ENCODE assay signal across 22 cellular contexts in the genomic region with DNA sequence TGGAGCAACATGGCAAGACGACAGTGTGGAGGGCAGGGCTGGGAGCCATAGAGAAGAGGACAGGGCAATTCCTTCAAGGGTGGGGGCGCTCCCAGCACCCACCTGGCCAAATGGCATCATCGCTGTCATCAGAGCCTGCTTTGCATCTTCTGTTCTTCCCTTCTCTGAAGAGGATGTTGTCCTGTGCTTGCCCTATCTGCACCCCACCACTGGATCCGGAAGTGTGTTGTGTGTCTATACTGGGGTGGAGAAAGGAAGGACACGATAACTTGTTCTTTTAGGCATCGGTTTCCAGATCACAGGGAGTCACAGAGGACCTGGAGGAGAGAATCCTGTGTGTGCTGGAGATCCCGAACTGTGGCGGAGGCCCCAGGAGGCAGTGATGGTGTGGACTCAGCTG. TPM values are rescaled to one million over a fixed set of nuclear protein-coding genes. Genes with fewer than 3 reads are reported as not detected.
A peak's percentile ranks its signal among the peaks of the same experiment; 100 is the strongest.
DNase-seq lines count a peak whose midpoint lies in the region; ATAC-seq and TF ChIP-seq lines count a peak whose summit lies in the region.
"Had no signal": no experiment of that assay in that cellular context is flagged by ENCODE, and none has a peak within 500 bp of the region (broad histone marks: within the 10 kb centered on the region; RNA-seq: fewer than 3 reads in every experiment).

No MANE protein-coding gene starts in this region.

- TF ChIP-seq CTCF in GM23338 (conservative IDR thresholded peaks at IDR 0.05; ENCODE audit: low read depth in 2 of 2), result no peak
- TF ChIP-seq CTCF in Panc1 (IDR thresholded peaks at IDR 0.05), result no peak
- no peak for TF ChIP-seq CTCF in lower lobe of right lung (IDR thresholded peaks at IDR 0.05)

- no peaks in the 10 kb centered on the region for H4K20me1 ChIP-seq in GM23338 (replicated peaks; ENCODE audit: insufficient read depth)

- H3K9me3 ChIP-seq in Panc1 (ENCODE audit: control insufficient read depth, insufficient read depth, low read depth, low read length) (no peaks in the 10 kb centered on the region), lower lobe of right lung (no peaks in the 10 kb centered on the region)

- DNase-seq in GM23338 (ENCODE audit: low spot score) (no peak), Panc1 (ENCODE audit: low read depth, low spot score) (no peak), lower lobe of right lung (no peak)
- no peak for DNase-seq in stimulated activated effector memory CD8-positive, alpha-beta T cell treated with anti-CD3 and anti-CD28 coated beads, Interleukin-12 subunit alpha, Interleukin-12 subunit beta, amount 100 ng/mL, for 72 hours (ENCODE audit: low spot score in 2 of 2)
- no peak for DNase-seq in central memory CD4-positive, alpha-beta T cell
- no peak for DNase-seq in activated CD4-positive, alpha-beta T cell treated with anti-CD3 and anti-CD28 coated beads for 48 hours
- no peak for DNase-seq in activated naive CD8-positive, alpha-beta T cell treated with anti-CD3 and anti-CD28 coated beads, Interleukin-2, amount 50 U/mL, for 24 hours
- DNase-seq: CD8-positive, alpha-beta T cell; GDM1; MM.1S; NCI-H1048; NCI-H1417 treated with DMSO at 0.1 percent for 48 hours; NCI-H187; NCI-H2107; NCI-H510A; NCI-H748 treated with DMSO at 0.1 percent for 48 hours; RPMI8226; SHP77 had no signal

- BruUV-seq in Panc1 (replicated peaks; lab: Mats Ljungman, UMichigan), result no TSS peak

- H3K79me2 ChIP-seq in GM23338 (replicated peaks; ENCODE audit: insufficient read depth), result no peaks in the 10 kb centered on the region

- H3K9me3 Mint-ChIP-seq in GM23338, result no peaks in the 10 kb centered on the region
- H3K9me3 Mint-ChIP-seq in stimulated activated effector memory CD8-positive, alpha-beta T cell treated with anti-CD3 and anti-CD28 coated beads, Interleukin-12 subunit alpha, Interleukin-12 subunit beta, amount 100 ng/mL, for 72 hours, result no peaks in the 10 kb centered on the region
- H3K9me3 Mint-ChIP-seq in activated naive CD8-positive, alpha-beta T cell treated with anti-CD3 and anti-CD28 coated beads, Interleukin-2, amount 50 U/mL, for 24 hours, result no peaks in the 10 kb centered on the region
- H3K9me3 Mint-ChIP-seq: CD8-positive, alpha-beta T cell had no signal

- peaks cover 19% of the 10 kb centered on the region for H3K4me1 Mint-ChIP-seq in GM23338
- H3K4me1 Mint-ChIP-seq in stimulated activated effector memory CD8-positive, alpha-beta T cell treated with anti-CD3 and anti-CD28 coated beads, Interleukin-12 subunit alpha, Interleukin-12 subunit beta, amount 100 ng/mL, for 72 hours, result peaks cover 3% of the 10 kb centered on the region
- no peaks in the 10 kb centered on the region for H3K4me1 Mint-ChIP-seq in activated naive CD8-positive, alpha-beta T cell treated with anti-CD3 and anti-CD28 coated beads, Interleukin-2, amount 50 U/mL, for 24 hours

- H3K4me1 ChIP-seq in GM23338 (ENCODE audit: insufficient read depth) (peaks cover 8% of the 10 kb centered on the region), Panc1 (ENCODE audit: control insufficient read depth, insufficient read depth, low read length) (no peaks in the 10 kb centered on the region), lower lobe of right lung (no peaks in the 10 kb centered on the region)

- H3K27me3 ChIP-seq in GM23338 (ENCODE audit: insufficient read depth), result no peaks in the 10 kb centered on the region
- no peaks in the 10 kb centered on the region for H3K27me3 ChIP-seq in Panc1 (ENCODE audit: control insufficient read depth, insufficient read depth, low read length)
- no peaks in the 10 kb centered on the region for H3K27me3 ChIP-seq in lower lobe of right lung (ENCODE audit: low read depth)

- intact Hi-C loops in Panc1 (cut with micrococcal nuclease; ENCODE audit: unreplicated experiment) (no loop called here), lower lobe of right lung (cut with DNase I) (no loop called here)

- H3K36me3 Mint-ChIP-seq in GM23338 (ENCODE audit: low read depth), result no peaks in the 10 kb centered on the region
- no peaks in the 10 kb centered on the region for H3K36me3 Mint-ChIP-seq in stimulated activated effector memory CD8-positive, alpha-beta T cell treated with anti-CD3 and anti-CD28 coated beads, Interleukin-12 subunit alpha, Interleukin-12 subunit beta, amount 100 ng/mL, for 72 hours
- no peaks in the 10 kb centered on the region for H3K36me3 Mint-ChIP-seq in activated naive CD8-positive, alpha-beta T cell treated with anti-CD3 and anti-CD28 coated beads, Interleukin-2, amount 50 U/mL, for 24 hours (ENCODE audit: low read depth)
- H3K36me3 Mint-ChIP-seq: CD8-positive, alpha-beta T cell had no signal

- no peak overlapping the region for H3K4me2 ChIP-seq in GM23338

- in situ Hi-C loops in Panc1 (cut with HindIII; ENCODE audit: low pct_unique_long_range_greater_than_20kb, low sequenced_read_pairs), result no loop called here

- no peak overlapping the region for H3K4me3 Mint-ChIP-seq in GM23338
- no peak overlapping the region for H3K4me3 Mint-ChIP-seq in stimulated activated effector memory CD8-positive, alpha-beta T cell treated with anti-CD3 and anti-CD28 coated beads, Interleukin-12 subunit alpha, Interleukin-12 subunit beta, amount 100 ng/mL, for 72 hours
- no peak overlapping the region for H3K4me3 Mint-ChIP-seq in activated naive CD8-positive, alpha-beta T cell treated with anti-CD3 and anti-CD28 coated beads, Interleukin-2, amount 50 U/mL, for 24 hours
- H3K4me3 Mint-ChIP-seq: CD8-positive, alpha-beta T cell had no signal

- H3K27ac Mint-ChIP-seq in GM23338, result 0 out of 2 replicates have a peak overlapping the region, but pooled peaks have one; percentile 1
- peak overlapping the region; percentile 1 for H3K27ac Mint-ChIP-seq in stimulated activated effector memory CD8-positive, alpha-beta T cell treated with anti-CD3 and anti-CD28 coated beads, Interleukin-12 subunit alpha, Interleukin-12 subunit beta, amount 100 ng/mL, for 72 hours
- no peak overlapping the region for H3K27ac Mint-ChIP-seq in activated naive CD8-positive, alpha-beta T cell treated with anti-CD3 and anti-CD28 coated beads, Interleukin-2, amount 50 U/mL, for 24 hours
- H3K27ac Mint-ChIP-seq: CD8-positive, alpha-beta T cell had no signal

- H3F3A ChIP-seq in GM23338 (replicated peaks; ENCODE audit: low read depth), result no peaks in the 10 kb centered on the region

- H3K36me3 ChIP-seq in GM23338 (ENCODE audit: insufficient read depth), result no peaks in the 10 kb centered on the region
- H3K36me3 ChIP-seq in Panc1 (ENCODE audit: control insufficient read depth, insufficient read depth, low read length), result no peaks in the 10 kb centered on the region
- no peaks in the 10 kb centered on the region for H3K36me3 ChIP-seq in lower lobe of right lung

- peak overlapping the region; percentile 43; the same call in 1 of the 2 replicates for H2AFZ ChIP-seq in GM23338

- H3K4me3 ChIP-seq in GM23338 (no peak overlapping the region), Panc1 (ENCODE audit: low read depth in 2 of 2, low read length in 2 of 2) (no peak overlapping the region), lower lobe of right lung (no peak overlapping the region)

- ATAC-seq in GM23338 (no peak), Panc1 (0 out of 2 replicates have a peak, but pooled peaks have one; percentile 33), lower lobe of right lung (peak; percentile 56 to 59)
- ATAC-seq in stimulated activated effector memory CD8-positive, alpha-beta T cell treated with anti-CD3 and anti-CD28 coated beads, Interleukin-12 subunit alpha, Interleukin-12 subunit beta, amount 100 ng/mL, for 72 hours, result no peak
- ATAC-seq in activated naive CD8-positive, alpha-beta T cell treated with anti-CD3 and anti-CD28 coated beads, Interleukin-2, amount 50 U/mL, for 24 hours, result no peak
- ATAC-seq: CD8-positive, alpha-beta T cell had no signal

- H3K27ac ChIP-seq in GM23338 (ENCODE audit: low read depth), result no peak overlapping the region
- H3K27ac ChIP-seq in Panc1 (ENCODE audit: low read length), result no peak overlapping the region
- no peak overlapping the region for H3K27ac ChIP-seq in lower lobe of right lung

- CTCF ChIA-PET in Panc1 (lab: Charles Lee), result no interaction called here

- no peaks in the 10 kb centered on the region for H3K9me2 ChIP-seq in GM23338 (ENCODE audit: insufficient read depth)

- POLR2A ChIA-PET in Panc1 (lab: Charles Lee), result no interaction called here

- H3K27me3 Mint-ChIP-seq in GM23338 (ENCODE audit: insufficient read depth, low read depth, poor library complexity), result no peaks in the 10 kb centered on the region
- no peaks in the 10 kb centered on the region for H3K27me3 Mint-ChIP-seq in activated naive CD8-positive, alpha-beta T cell treated with anti-CD3 and anti-CD28 coated beads, Interleukin-2, amount 50 U/mL, for 24 hours

TF ChIP-seq in GM23338, 12 proteins besides CTCF, POLR2A, EP300 and RAD21 (continues in another document):
- TF ChIP-seq POLR2AphosphoS5 (IDR thresholded peaks at IDR 0.05; ENCODE audit: low read depth), result no peak

RNA-seq across cellular contexts. Expression of a gene that starts 25.7 kb away (rescaled TPM):
- total RNA-seq in GM23338 (2014; rRNA removed; shearing (Covaris generic)), result not detected in 2 replicates
- not detected in 2 replicates for polyA plus RNA-seq in GM23338 (2016; fragmentation: Nextera tagmentation; extraction: Ambion mirVana)
- total RNA-seq in Panc1 (2021; ENCODE audit: unreplicated experiment) (not detected), lower lobe of right lung (not detected)
- polyA plus RNA-seq in Panc1 (2012; ENCODE audit: insufficient read length), result not detected
- total RNA-seq: A673; CD8-positive, alpha-beta T cell; Daoy; H1 had no signal
- polyA plus RNA-seq: BJ, H1 had no signal

RNA-seq across cellular contexts. Expression of a gene that starts 42.4 kb away (rescaled TPM):
- total RNA-seq in GM23338 (2014; rRNA removed; shearing (Covaris generic)), result not detected in 2 replicates
- polyA plus RNA-seq in GM23338 (2016; fragmentation: Nextera tagmentation; extraction: Ambion mirVana), result not detected in 2 replicates
- total RNA-seq in Panc1 (2021; ENCODE audit: unreplicated experiment) (0.05 TPM), lower lobe of right lung (0.35 TPM)
- polyA plus RNA-seq in Panc1 (2012; ENCODE audit: insufficient read length), result not detected
- total RNA-seq: A673; CD8-positive, alpha-beta T cell; Daoy had no signal
- polyA plus RNA-seq: BJ had no signal

Comparison
In these comparisons a context has a peak if more than half of its experiments do, and no peak if none do; other contexts are left out.
1. ATAC-seq: peak in Panc1 (single experiment) and lower lobe of right lung (2 of 2); none in GM23338 (single experiment), stimulated activated effector memory CD8-positive, alpha-beta T cell treated with anti-CD3 and anti-CD28 coated beads, Interleukin-12 subunit alpha, Interleukin-12 subunit beta, amount 100 ng/mL, for 72 hours (single experiment) and activated naive CD8-positive, alpha-beta T cell treated with anti-CD3 and anti-CD28 coated beads, Interleukin-2, amount 50 U/mL, for 24 hours (single experiment).